Comparison of ENCODE assay signal across 19 cellular contexts in genomic region chr4:76718021-76718420, GRCh38.
"Had no signal": no experiment of that assay in that cellular context is flagged by ENCODE, and none has a peak within 500 bp of the region (broad histone marks: within the 10 kb centered on the region; RNA-seq: fewer than 3 reads in every experiment).

No MANE protein-coding gene starts in this region.

- DNase-seq: effector CD8-positive, alpha-beta T cell; foreskin melanocyte; immature natural killer cell; kidney; left cardiac atrium; left ventricle myocardium inferior; lower lobe of right lung; midbrain; occipital lobe; stimulated activated CD4-positive, alpha-beta T cell treated with anti-CD3 and anti-CD28 coated beads, Interleukin-2, amount 100 ng/mL, for 24 hours; stimulated activated CD4-positive, alpha-beta T cell treated with anti-CD3 and anti-CD28 coated beads, Interleukin-4, amount 100 ng/mL, for 4 hours; stimulated activated naive B cell treated with anti-CD40 and anti-IgM and Interleukin-4, amounts not matched to agents 10 μg/mL and 1 μg/mL and 100 μg/mL, for 72 hours; stimulated activated naive CD8-positive, alpha-beta T cell treated with anti-CD3 and anti-CD28 coated beads, Interleukin-15, amount 100 ng/mL, for 72 hours; upper lobe of left lung; uterus had no signal

- H3K4me1 Mint-ChIP-seq: immature natural killer cell had no signal

- H3K27ac ChIP-seq: left ventricle myocardium inferior, lower lobe of right lung, upper lobe of left lung, uterus had no signal

- H3K9me3 Mint-ChIP-seq: immature natural killer cell; memory B cell; natural killer cell treated with Interleukin-12 subunit alpha and Interleukin-12 subunit beta and Interleukin-15 and Interleukin-18, amount 100 ng/mL, for 72 hours; stimulated activated naive B cell treated with anti-CD40 and anti-IgM and Interleukin-4, amounts not matched to agents 10 μg/mL and 1 μg/mL and 100 μg/mL, for 72 hours; stimulated activated naive CD8-positive, alpha-beta T cell treated with anti-CD3 and anti-CD28 coated beads, Interleukin-15, amount 100 ng/mL, for 72 hours had no signal

- H3K36me3 Mint-ChIP-seq: immature natural killer cell; memory B cell; natural killer cell treated with Interleukin-12 subunit alpha and Interleukin-12 subunit beta and Interleukin-15 and Interleukin-18, amount 100 ng/mL, for 72 hours; stimulated activated naive B cell treated with anti-CD40 and anti-IgM and Interleukin-4, amounts not matched to agents 10 μg/mL and 1 μg/mL and 100 μg/mL, for 72 hours had no signal

- H3K4me1 ChIP-seq: uterus had no signal

- H3K36me3 ChIP-seq: left ventricle myocardium inferior, lower lobe of right lung, upper lobe of left lung, uterus had no signal

- H3K27me3 Mint-ChIP-seq: stimulated activated naive B cell treated with anti-CD40 and anti-IgM and Interleukin-4, amounts not matched to agents 10 μg/mL and 1 μg/mL and 100 μg/mL, for 72 hours had no signal

- H3K4me3 ChIP-seq: coronary artery, left ventricle myocardium inferior, lower lobe of right lung, upper lobe of left lung, uterus had no signal

- ATAC-seq: left cardiac atrium; lower lobe of right lung; natural killer cell treated with Interleukin-12 subunit alpha and Interleukin-12 subunit beta and Interleukin-15 and Interleukin-18, amount 100 ng/mL, for 72 hours; sciatic nerve; stimulated activated naive B cell treated with anti-CD40 and anti-IgM and Interleukin-4, amounts not matched to agents 10 μg/mL and 1 μg/mL and 100 μg/mL, for 72 hours; stimulated activated naive CD8-positive, alpha-beta T cell treated with anti-CD3 and anti-CD28 coated beads, Interleukin-15, amount 100 ng/mL, for 72 hours had no signal

- H3K9me3 ChIP-seq: left ventricle myocardium inferior, lower lobe of right lung, upper lobe of left lung, uterus had no signal

- H3K4me3 Mint-ChIP-seq: immature natural killer cell; memory B cell; natural killer cell treated with Interleukin-12 subunit alpha and Interleukin-12 subunit beta and Interleukin-15 and Interleukin-18, amount 100 ng/mL, for 72 hours; stimulated activated naive B cell treated with anti-CD40 and anti-IgM and Interleukin-4, amounts not matched to agents 10 μg/mL and 1 μg/mL and 100 μg/mL, for 72 hours; stimulated activated naive CD8-positive, alpha-beta T cell treated with anti-CD3 and anti-CD28 coated beads, Interleukin-15, amount 100 ng/mL, for 72 hours had no signal

- H3K27me3 ChIP-seq: upper lobe of left lung, uterus had no signal
